3 cellular contexts compared by ENCODE assay signal in genomic region chr2:8424997-8425900, GRCh38.
TF ChIP-seq lines count a peak whose summit lies in the region.

No MANE protein-coding gene starts in this region.

TF ChIP-seq in liver, 16 proteins besides CTCF, POLR2A, EP300 and RAD21 (continued from another document):
- peak; percentile 16 to 20 for TF ChIP-seq EGR1 (IDR thresholded peaks at IDR 0.05; ENCODE audit: low read depth in 2 of 2)

TF ChIP-seq in HepG2, 621 proteins besides CTCF, POLR2A, EP300 and RAD21 (continued from another document):
- no peak for TF ChIP-seq ZNF670 (CRISPR knock-in tag; IDR thresholded peaks at IDR 0.05; ENCODE audit: borderline replicate concordance)
- TF ChIP-seq ZNF124 (CRISPR knock-in tag; IDR thresholded peaks at IDR 0.05): no peak
- no peak for TF ChIP-seq FOXC1 (CRISPR knock-in tag; IDR thresholded peaks at IDR 0.05; ENCODE audit: borderline replicate concordance)
- TF ChIP-seq SALL1 (CRISPR knock-in tag; IDR thresholded peaks at IDR 0.05): no peak
- TF ChIP-seq ZNF276 (CRISPR knock-in tag; IDR thresholded peaks at IDR 0.05; ENCODE audit: low read depth): no peak
- TF ChIP-seq ZC3H4 (CRISPR knock-in tag; IDR thresholded peaks at IDR 0.05; ENCODE audit: borderline replicate concordance): no peak
- no peak for TF ChIP-seq FIP1L1 (IDR thresholded peaks at IDR 0.05; ENCODE audit: borderline replicate concordance, insufficient read depth, low read depth, low read length)
- TF ChIP-seq THAP7 (CRISPR knock-in tag; IDR thresholded peaks at IDR 0.05): no peak
- no peak for TF ChIP-seq SRF (IDR thresholded peaks at IDR 0.05; ENCODE audit: low read depth, low read length)
- TF ChIP-seq THAP9 (CRISPR knock-in tag; IDR thresholded peaks at IDR 0.05; ENCODE audit: borderline replicate concordance): no peak
- no peak for TF ChIP-seq FOXO1 (CRISPR knock-in tag; IDR thresholded peaks at IDR 0.05)
- no peak for TF ChIP-seq ZFAT (CRISPR knock-in tag; conservative IDR thresholded peaks at IDR 0.05)
- no peak for TF ChIP-seq ZNF350 (CRISPR knock-in tag; IDR thresholded peaks at IDR 0.05; ENCODE audit: borderline replicate concordance, low read depth)
- TF ChIP-seq ZNF232 (CRISPR knock-in tag; IDR thresholded peaks at IDR 0.05; ENCODE audit: borderline replicate concordance): no peak
- no peak for TF ChIP-seq HNRNPUL1 (IDR thresholded peaks at IDR 0.05; ENCODE audit: low read depth, low read length)
- no peak for TF ChIP-seq ZNF569 (CRISPR knock-in tag; IDR thresholded peaks at IDR 0.05; ENCODE audit: borderline replicate concordance)
- TF ChIP-seq ZNF674 (CRISPR knock-in tag; IDR thresholded peaks at IDR 0.05; ENCODE audit: low read depth): no peak
- no peak for TF ChIP-seq ARID4A (CRISPR knock-in tag; IDR thresholded peaks at IDR 0.05; ENCODE audit: borderline replicate concordance)

TF ChIP-seq in SK-N-SH treated with all-trans-retinoic acid at 6 μM for 48 hours, 23 proteins besides CTCF, POLR2A, EP300 and RAD21 (continued from another document):
- TF ChIP-seq POU6F1 (CRISPR knock-in tag; IDR thresholded peaks at IDR 0.05; ENCODE audit: borderline replicate concordance, low read depth) (no peak), TCF4 (CRISPR knock-in tag; IDR thresholded peaks at IDR 0.05; ENCODE audit: borderline replicate concordance) (no peak)
TF ChIP-seq in SK-N-SH treated with all-trans-retinoic acid at 6 μM for 48 hours: peak in this region for 0.
